ENCODE assay signal across 8 cellular contexts in genomic region chr7:151057989-151058765, GRCh38. TPM values are rescaled to one million over a fixed set of nuclear protein-coding genes. Genes with fewer than 3 reads are reported as not detected.
DNase-seq lines count a peak whose midpoint lies in the region; ATAC-seq and TF ChIP-seq lines count a peak whose summit lies in the region.

No MANE protein-coding gene starts in this region.

- H3K36me3 Mint-ChIP-seq in CD14-positive monocyte = peaks cover 15 to 22% of the 10 kb centered on the region in 2 donors
- peaks cover 68% of the 10 kb centered on the region for H3K36me3 Mint-ChIP-seq in dendritic cell treated with granulocyte-macrophage colony-stimulating factor and Interleukin-4, amounts not matched to agents 40 ng/mL and 50 ng/mL, for 4 days (ENCODE audit: low read depth)

- no peaks in the 10 kb centered on the region for H3K9me3 ChIP-seq in left lung

- TF ChIP-seq CTCF in CD14-positive monocyte (IDR thresholded peaks at IDR 0.05) (no peak), left lung (IDR thresholded peaks at IDR 0.05) (no peak)

- H3K4me3 ChIP-seq in left lung = peak overlapping the region; percentile 87 to 93

- intact Hi-C loops in CD14-positive monocyte (cut with micrococcal nuclease) (loop anchor here (2.0 kb wide), 4 partner anchors 23 to 53 kb away; partner anchors contain the start of genes AGAP3 (in 1 of the 2) and FASTK (in 1 of the 2)), left lung (cut with DNase I) (no loop called here)
- intact Hi-C loops in dendritic cell treated with granulocyte-macrophage colony-stimulating factor and Interleukin-4, amounts not matched to agents 40 ng/mL and 50 ng/mL, for 4 days (cut with micrococcal nuclease) = loop anchor here (1.0 to 10.0 kb wide), 3 partner anchors 29 to 57 kb away; partner anchors contain the start of genes ABCB8 and AGAP3

- peaks cover 33 to 61% of the 10 kb centered on the region in 2 donors for H3K4me1 ChIP-seq in left lung

- H3K4me3 Mint-ChIP-seq in CD14-positive monocyte = peak overlapping the region; percentile 93 to 98
- H3K4me3 Mint-ChIP-seq in dendritic cell treated with granulocyte-macrophage colony-stimulating factor and Interleukin-4, amounts not matched to agents 40 ng/mL and 50 ng/mL, for 4 days = peak overlapping the region; percentile 91

- peaks cover 0 to 2% (median 1%) of the 10 kb centered on the region in 3 donors for H3K27me3 Mint-ChIP-seq in CD14-positive monocyte (ENCODE audit: low read depth in 3 of 3)
- H3K27me3 Mint-ChIP-seq in dendritic cell treated with granulocyte-macrophage colony-stimulating factor and Interleukin-4, amounts not matched to agents 40 ng/mL and 50 ng/mL, for 4 days = no peaks in the 10 kb centered on the region

- H3K27ac Mint-ChIP-seq in CD14-positive monocyte = peak overlapping the region; percentile 82 to 93 (median 89)
- peak overlapping the region; percentile 92 for H3K27ac Mint-ChIP-seq in dendritic cell treated with granulocyte-macrophage colony-stimulating factor and Interleukin-4, amounts not matched to agents 40 ng/mL and 50 ng/mL, for 4 days

- H3K4me1 Mint-ChIP-seq in CD14-positive monocyte = peaks cover 41% of the 10 kb centered on the region
- peaks cover 68% of the 10 kb centered on the region for H3K4me1 Mint-ChIP-seq in dendritic cell treated with granulocyte-macrophage colony-stimulating factor and Interleukin-4, amounts not matched to agents 40 ng/mL and 50 ng/mL, for 4 days (ENCODE audit: low read depth)

- ATAC-seq in GM19395 (IDR thresholded peaks at IDR 0.05; ENCODE audit: unreplicated experiment) = peak; percentile 88
- peak; percentile 76 for ATAC-seq in HG03558 (IDR thresholded peaks at IDR 0.05; ENCODE audit: extremely low read depth, unreplicated experiment)
- ATAC-seq in left lung = peak; percentile 76

- H3K27ac ChIP-seq in left lung = peak overlapping the region; percentile 96 to 98

- DNase-seq in CD14-positive monocyte (ENCODE audit: low spot score) (peak; percentile 97), NCI-H748 (lab: John Stamatoyannopoulos, UW; ENCODE audit: unreplicated experiment) (peak; percentile 100), left lung (peak; percentile 98 to 99)
- peak; percentile 88 to 98 for DNase-seq in activated CD4-positive, alpha-beta T cell treated with anti-CD3 and anti-CD28 coated beads, Interleukin-2, amount 50 U/mL, for 24 hours (ENCODE audit: low read depth in 1 of 2, low spot score in 1 of 2)
- peak; percentile 96 for DNase-seq in stimulated activated CD4-positive, alpha-beta T cell treated with anti-CD3 and anti-CD28 coated beads, Interleukin-2, amount 100 ng/mL, for 4 hours (ENCODE audit: low read depth)

- H3K9me3 Mint-ChIP-seq in CD14-positive monocyte = no peaks in the 10 kb centered on the region
- H3K9me3 Mint-ChIP-seq in dendritic cell treated with granulocyte-macrophage colony-stimulating factor and Interleukin-4, amounts not matched to agents 40 ng/mL and 50 ng/mL, for 4 days = no peaks in the 10 kb centered on the region

- H3K27me3 ChIP-seq in left lung = no peaks in the 10 kb centered on the region

- peaks cover 0 to 16% of the 10 kb centered on the region in 2 donors for H3K36me3 ChIP-seq in left lung

RNA-seq across cellular contexts. Expression of gene CDK5, which starts 0.5 kb away (rescaled TPM):
- 10 to 100 TPM; 24.9 to 31.2 TPM for polyA plus RNA-seq in CD14-positive monocyte
- 10 to 100 TPM; 15.6 to 17.1 TPM for total RNA-seq in left lung

RNA-seq across cellular contexts. Expression of gene SLC4A2, which starts 1.2 kb away (rescaled TPM):
- polyA plus RNA-seq in CD14-positive monocyte = 10 to 100 TPM; 21.6 to 23.8 TPM
- 100 to 1,000 TPM; 191 to 205 TPM for total RNA-seq in left lung

RNA-seq across cellular contexts. Expression of gene ASIC3, which starts 9.8 kb away (rescaled TPM):
- not detected for polyA plus RNA-seq in CD14-positive monocyte
- 1 to 10 TPM; 2.7 to 3.5 TPM for total RNA-seq in left lung

RNA-seq across cellular contexts. Expression of gene FASTK, which starts 22.4 kb away (rescaled TPM):
- polyA plus RNA-seq in CD14-positive monocyte = 10 to 100 TPM; 34.7 to 38.6 TPM
- 10 to 100 TPM; 63.5 to 65.7 TPM for total RNA-seq in left lung

RNA-seq across cellular contexts. Expression of gene TMUB1, which starts 25.1 kb away (rescaled TPM):
- 10 to 100 TPM; 17.4 to 19.8 TPM for polyA plus RNA-seq in CD14-positive monocyte
- total RNA-seq in left lung = 10 to 100 TPM; 39.6 to 49.1 TPM

Comparison
In these comparisons a context has a peak if more than half of its experiments do, and no peak if none do; other contexts are left out.
1. Peak in every context shown above with its lines: DNase-seq, ATAC-seq, H3K4me3 ChIP-seq and H3K27ac ChIP-seq.
2. intact Hi-C loops: an anchor here in CD14-positive monocyte (2.0 kb wide) and dendritic cell treated with granulocyte-macrophage colony-stimulating factor and Interleukin-4, amounts not matched to agents 40 ng/mL and 50 ng/mL, for 4 days (1.0 to 10.0 kb wide); none called in left lung.